Comparison of ENCODE assay signal across 24 cellular contexts in genomic region chr2:147631294-147631693, GRCh38.
DNase-seq lines count a peak whose midpoint lies in the region; ATAC-seq, FAIRE-seq and TF ChIP-seq lines count a peak whose summit lies in the region.
"Had no signal": no experiment of that assay in that cellular context is flagged by ENCODE, and none has a peak within 500 bp of the region (broad histone marks: within the 10 kb centered on the region; RNA-seq: fewer than 3 reads in every experiment).

No MANE protein-coding gene starts in this region.

- ATAC-seq in CD4-positive, alpha-beta T cell (ENCODE audit: poor library complexity): peak; percentile 26
- ATAC-seq in activated CD8-positive, alpha-beta T cell treated with anti-CD3 and anti-CD28 coated beads, Interleukin-2, amount 10 ng/mL, durations not matched to agents 7 days and 5 days: no peak
- ATAC-seq in left ventricle myocardium superior: no peak
- ATAC-seq: heart left ventricle, lower lobe of right lung had no signal

- POLR2A ChIA-PET in CD4-positive, alpha-beta T cell (lab: Charles Lee): interaction anchor here (0.6 to 2.0 kb wide), 4 partner anchors 20 to 32 kb away, joined by 3 to 9 read pairs (median 3); no protein-coding TSS in a partner anchor
- POLR2A ChIA-PET in activated CD8-positive, alpha-beta T cell treated with anti-CD3 and anti-CD28 coated beads, Interleukin-2, amount 10 ng/mL, durations not matched to agents 7 days and 5 days (lab: Charles Lee): no interaction called here

- H2AFZ ChIP-seq in hepatocyte: no peak overlapping the region

- H3K79me2 ChIP-seq in hepatocyte: no peaks in the 10 kb centered on the region

- peaks cover 14% of the 10 kb centered on the region for H3K4me1 Mint-ChIP-seq in CD4-positive, alpha-beta T cell (ENCODE audit: low read depth)
- peaks cover 26% of the 10 kb centered on the region for H3K4me1 Mint-ChIP-seq in activated CD8-positive, alpha-beta T cell treated with anti-CD3 and anti-CD28 coated beads, Interleukin-2, amount 10 ng/mL, durations not matched to agents 7 days and 5 days (ENCODE audit: low read depth)

- H3K9me2 ChIP-seq in hepatocyte (replicated peaks; ENCODE audit: insufficient read depth): no peaks in the 10 kb centered on the region

- H3K36me3 Mint-ChIP-seq in CD4-positive, alpha-beta T cell (ENCODE audit: low read depth): no peaks in the 10 kb centered on the region
- no peaks in the 10 kb centered on the region for H3K36me3 Mint-ChIP-seq in activated CD8-positive, alpha-beta T cell treated with anti-CD3 and anti-CD28 coated beads, Interleukin-2, amount 10 ng/mL, durations not matched to agents 7 days and 5 days (ENCODE audit: low read depth)

- intact Hi-C loops in CD4-positive, alpha-beta T cell (cut with DNase I, micrococcal nuclease): no loop called here
- intact Hi-C loops in left ventricle myocardium superior (cut with micrococcal nuclease): no loop called here

- FAIRE-seq in GM12891 (lab: Jason Lieb, UNC): peak; percentile 77
- FAIRE-seq: urothelium cell line had no signal

- TF ChIP-seq POLR2A in GM12891 (IDR thresholded peaks at IDR 0.05; ENCODE audit: low read depth, low read length): no peak

- no peak overlapping the region for H3K4me3 ChIP-seq in hepatocyte
- H3K4me3 ChIP-seq: dorsolateral prefrontal cortex, heart left ventricle, lower lobe of right lung, MG63 had no signal

- no peaks in the 10 kb centered on the region for H4K20me1 ChIP-seq in hepatocyte (ENCODE audit: insufficient read depth, poor library complexity, severe bottlenecking)

- TF ChIP-seq CTCF in CD4-positive, alpha-beta T cell (IDR thresholded peaks at IDR 0.05): no peak
- TF ChIP-seq CTCF in hepatocyte (IDR thresholded peaks at IDR 0.05; ENCODE audit: poor library complexity): no peak

- no peaks in the 10 kb centered on the region for H3K36me3 ChIP-seq in hepatocyte (replicated peaks; ENCODE audit: insufficient read depth, low read depth)
- H3K36me3 ChIP-seq: heart left ventricle, lower lobe of right lung, MG63, WERI-Rb-1 had no signal

- H3K27ac Mint-ChIP-seq in CD4-positive, alpha-beta T cell: peak overlapping the region; percentile 63
- H3K27ac Mint-ChIP-seq in activated CD8-positive, alpha-beta T cell treated with anti-CD3 and anti-CD28 coated beads, Interleukin-2, amount 10 ng/mL, durations not matched to agents 7 days and 5 days: peak overlapping the region; percentile 3
- H3K27ac Mint-ChIP-seq: immature natural killer cell had no signal

- 40% methylated on average over 1 of the region's 1 CpG for WGBS in hepatocyte (ENCODE audit: low lambda C conversion rate, missing lambda C conversion rate)

- H3K27ac ChIP-seq in CD4-positive, alpha-beta T cell (ENCODE audit: low read depth, low read length): no peak overlapping the region
- no peak overlapping the region for H3K27ac ChIP-seq in hepatocyte
- H3K27ac ChIP-seq: dorsolateral prefrontal cortex, lower lobe of right lung, WERI-Rb-1 had no signal

- H3K27me3 Mint-ChIP-seq in CD4-positive, alpha-beta T cell: no peaks in the 10 kb centered on the region
- no peaks in the 10 kb centered on the region for H3K27me3 Mint-ChIP-seq in activated CD8-positive, alpha-beta T cell treated with anti-CD3 and anti-CD28 coated beads, Interleukin-2, amount 10 ng/mL, durations not matched to agents 7 days and 5 days (ENCODE audit: low read depth)

- no peaks in the 10 kb centered on the region for H3K9me3 ChIP-seq in CD4-positive, alpha-beta T cell (ENCODE audit: control insufficient read depth, low read length)
- no peaks in the 10 kb centered on the region for H3K9me3 ChIP-seq in hepatocyte (ENCODE audit: low read depth)
- H3K9me3 ChIP-seq: heart left ventricle, lower lobe of right lung, MG63 had no signal

- H3K4me3 Mint-ChIP-seq in CD4-positive, alpha-beta T cell: no peak overlapping the region
- H3K4me3 Mint-ChIP-seq in activated CD8-positive, alpha-beta T cell treated with anti-CD3 and anti-CD28 coated beads, Interleukin-2, amount 10 ng/mL, durations not matched to agents 7 days and 5 days: no peak overlapping the region
- H3K4me3 Mint-ChIP-seq: immature natural killer cell had no signal

- no peak overlapping the region for H3K4me2 ChIP-seq in hepatocyte

- DNase-seq in CD4-positive, alpha-beta T cell: peak in 1 of 10 experiments; percentile 6
- no peak for DNase-seq in GM12891 (ENCODE audit: insufficient read length, low spot score)
- no peak for DNase-seq in activated CD8-positive, alpha-beta T cell treated with anti-CD3 and anti-CD28 coated beads, Interleukin-2, amount 10 ng/mL, durations not matched to agents 7 days and 5 days
- peak; percentile 43 for DNase-seq in myocyte (ENCODE audit: low read depth)
- no peak for DNase-seq in left ventricle myocardium superior
- DNase-seq in SHP77 treated with DMSO at 0.1 percent for 48 hours (lab: John Stamatoyannopoulos, UW): no peak
- DNase-seq in AML-193 (lab: John Stamatoyannopoulos, UW): no peak
- DNase-seq in hepatocyte (ENCODE audit: low spot score): no peak
- DNase-seq: aorta, Calu3, caudate nucleus, dorsolateral prefrontal cortex, EL, heart left ventricle, immature natural killer cell, lower lobe of right lung, MG63, NCI-H1436 treated with DMSO at 0.1 percent for 48 hours, occipital lobe, retina, SHP77, substantia nigra, WERI-Rb-1 had no signal

- peaks cover 6% of the 10 kb centered on the region for H3K4me1 ChIP-seq in hepatocyte (ENCODE audit: insufficient read depth)

- CTCF ChIA-PET in CD4-positive, alpha-beta T cell (lab: Charles Lee): no interaction called here
- CTCF ChIA-PET in activated CD8-positive, alpha-beta T cell treated with anti-CD3 and anti-CD28 coated beads, Interleukin-2, amount 10 ng/mL, durations not matched to agents 7 days and 5 days (lab: Charles Lee): no interaction called here

- H3K9me3 Mint-ChIP-seq in CD4-positive, alpha-beta T cell: no peaks in the 10 kb centered on the region
- H3K9me3 Mint-ChIP-seq in activated CD8-positive, alpha-beta T cell treated with anti-CD3 and anti-CD28 coated beads, Interleukin-2, amount 10 ng/mL, durations not matched to agents 7 days and 5 days (ENCODE audit: insufficient read depth): no peaks in the 10 kb centered on the region
- H3K9me3 Mint-ChIP-seq: immature natural killer cell had no signal

- H3K27me3 ChIP-seq in CD4-positive, alpha-beta T cell (ENCODE audit: control insufficient read depth, insufficient read depth, low read length): no peaks in the 10 kb centered on the region
- H3K27me3 ChIP-seq in hepatocyte: no peaks in the 10 kb centered on the region
- H3K27me3 ChIP-seq: dorsolateral prefrontal cortex, heart left ventricle, MG63 had no signal

TF ChIP-seq in GM12891, 5 proteins besides CTCF, POLR2A, EP300 and RAD21:
- TF ChIP-seq PAX5 (IDR thresholded peaks at IDR 0.05; ENCODE audit: insufficient read depth, low read length, severe bottlenecking) (no peak), TAF1 (IDR thresholded peaks at IDR 0.05; ENCODE audit: low read depth, low read length) (no peak), POLR2AphosphoS5 (IDR thresholded peaks at IDR 0.05; ENCODE audit: low read depth, low read length) (no peak), POU2F2 (IDR thresholded peaks at IDR 0.05; ENCODE audit: low read depth, low read length) (no peak), SPI1 (IDR thresholded peaks at IDR 0.05; ENCODE audit: low read depth, low read length) (peak; percentile 63)
